In the genomic region with DNA sequence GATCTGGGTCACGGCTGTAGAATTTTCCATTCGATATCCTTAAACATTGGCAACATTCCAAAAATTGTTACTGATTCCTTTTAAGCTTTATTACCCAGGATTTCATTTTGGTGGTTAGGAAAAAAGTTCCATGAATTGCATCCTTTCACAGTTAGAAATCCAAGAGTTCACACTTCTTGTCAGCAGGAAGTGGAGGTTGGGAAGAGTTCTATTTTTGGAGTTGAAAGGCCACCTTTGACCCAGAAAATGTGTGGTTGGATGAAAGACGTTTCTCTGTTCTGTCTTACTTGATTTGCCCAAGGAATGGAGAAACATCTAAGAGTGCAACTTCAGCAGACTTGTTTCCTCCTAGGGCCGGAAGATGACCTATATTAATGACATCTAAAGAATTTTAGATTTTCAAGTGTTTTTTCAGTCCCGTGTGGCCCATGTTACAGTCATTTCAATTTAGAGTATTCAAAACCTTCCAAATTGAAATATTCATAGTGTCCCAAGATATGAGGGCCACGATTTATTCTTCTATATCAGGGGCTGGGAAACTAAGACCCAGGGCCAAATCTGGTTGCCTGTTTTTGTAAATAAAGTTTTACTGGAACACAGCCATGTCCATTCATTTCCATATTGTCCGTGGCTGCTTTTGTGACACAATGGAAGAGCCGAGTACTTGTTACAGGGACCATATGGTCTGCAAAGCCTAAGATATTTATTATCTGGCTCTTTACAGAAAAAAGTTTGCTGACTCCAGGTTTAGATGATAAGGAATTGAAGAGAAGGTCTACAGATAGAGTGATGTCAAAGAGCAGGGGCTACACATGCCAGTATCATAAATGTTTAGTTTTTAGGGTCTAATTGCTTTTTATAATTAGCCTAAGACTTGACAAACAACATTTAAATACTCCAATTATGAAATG, we compare ENCODE assay signal across 16 cellular contexts. TPM values are rescaled to one million over a fixed set of nuclear protein-coding genes. Genes with fewer than 3 reads are reported as not detected.
DNase-seq lines count a peak whose midpoint lies in the region; TF ChIP-seq lines count a peak whose summit lies in the region.
"Had no signal": no experiment of that assay in that cellular context is flagged by ENCODE, and none has a peak within 500 bp of the region (broad histone marks: within the 10 kb centered on the region; RNA-seq: fewer than 3 reads in every experiment).

No MANE protein-coding gene starts in this region.

- H3K4me1 Mint-ChIP-seq in neural crest cell: peaks cover 55% of the 10 kb centered on the region

- H3K27ac Mint-ChIP-seq in neural crest cell (ENCODE audit: unreplicated experiment): peak overlapping the region; percentile 36
- H3K27ac Mint-ChIP-seq: GM23338 had no signal

- no peak for TF ChIP-seq CTCF in neural crest cell (conservative IDR thresholded peaks at IDR 0.05)

- peaks cover 8% of the 10 kb centered on the region for H3K9me3 Mint-ChIP-seq in neural crest cell

- H3K27me3 Mint-ChIP-seq in neural crest cell (ENCODE audit: low read depth): no peaks in the 10 kb centered on the region

- peaks cover 6% of the 10 kb centered on the region for H3K36me3 Mint-ChIP-seq in neural crest cell (ENCODE audit: low read depth)

- DNase-seq in COLO829 (ENCODE audit: low spot score) (peak; percentile 81), M059J (ENCODE audit: low read depth) (peak; percentile 68), dermis microvascular lymphatic vessel endothelial cell (ENCODE audit: low read depth in 2 of 2) (peak; percentile 29 to 76), neural crest cell (ENCODE audit: low read depth, low spot score) (no peak), DMS53 treated with DMSO at 0.1 percent for 48 hours (lab: John Stamatoyannopoulos, UW; ENCODE audit: unreplicated experiment) (no peak), ecto neural progenitor cell (ENCODE audit: low spot score) (no peak), NCI-H2081 (lab: John Stamatoyannopoulos, UW) (no peak)
- no peak for DNase-seq in activated CD4-positive, alpha-beta T cell treated with anti-CD3 and anti-CD28 coated beads for 1 hour
- DNase-seq: dorsolateral prefrontal cortex; gastrocnemius medialis; GDM1; Kasumi-1; mucosa of descending colon; NCI-H2029 treated with DMSO at 0.1 percent for 48 hours; stimulated activated naive CD4-positive, alpha-beta T cell treated with Interleukin-2 at 50 U/mL for 16 hours had no signal

- H3K4me3 Mint-ChIP-seq in neural crest cell: peak overlapping the region; percentile 20
- H3K4me3 Mint-ChIP-seq: GM23338 had no signal

RNA-seq across cellular contexts. Expression of gene CDK5R1, which starts 50.2 kb away (rescaled TPM):
- total RNA-seq in M059J (2014; rRNA removed; shearing (Covaris generic)): 2.8 and 3.7 TPM in 2 replicates
- total RNA-seq in dermis microvascular lymphatic vessel endothelial cell: 1.3 and 1.6 TPM in 2 replicates
- total RNA-seq in neural crest cell: 33.6 and 34.1 TPM in 2 replicates

Comparison
In these comparisons a context has a peak if more than half of its experiments do, and no peak if none do; other contexts are left out.
1. DNase-seq: peak in COLO829 (single experiment), M059J (single experiment) and dermis microvascular lymphatic vessel endothelial cell (2 of 2); none in neural crest cell (single experiment), DMS53 treated with DMSO at 0.1 percent for 48 hours (single experiment), activated CD4-positive, alpha-beta T cell treated with anti-CD3 and anti-CD28 coated beads for 1 hour (single experiment), ecto neural progenitor cell (single experiment) and NCI-H2081 (0 of 2).